Comparison of ENCODE assay signal across 8 cellular contexts in genomic region chr9:88388203-88388885, GRCh38. TPM values are rescaled to one million over a fixed set of nuclear protein-coding genes. Genes with fewer than 3 reads are reported as not detected.
DNase-seq lines count a peak whose midpoint lies in the region; ATAC-seq and TF ChIP-seq lines count a peak whose summit lies in the region.

Gene SPIN1, plus strand, starts transcription at chr9:88388444. Its CDS starts 38,096 bp downstream, at chr9:88426540.

- WGBS in body of pancreas, 2 donors = 0% methylated on average over 35 of the region's 106 CpGs; no CpG with 5 or more reads in 1 of the 2 donors

- H3K4me2 ChIP-seq in skeletal muscle satellite cell (ENCODE audit: low read length) = peak within 1 kb of the TSS; percentile 98

- no peaks in the 10 kb centered on the region for H3K27me3 ChIP-seq in body of pancreas
- H3K27me3 ChIP-seq in iPS-18a (ENCODE audit: control insufficient read depth, insufficient read depth, low read length) = peaks cover 10% of the 10 kb centered on the region
- no peaks in the 10 kb centered on the region for H3K27me3 ChIP-seq in skeletal muscle satellite cell (ENCODE audit: control insufficient read depth, insufficient read depth, low read length)

- no peak for TF ChIP-seq POLR2A in body of pancreas (IDR thresholded peaks at IDR 0.05)

- H3K9me3 ChIP-seq in body of pancreas = no peaks in the 10 kb centered on the region
- H3K9me3 ChIP-seq in iPS-18a (ENCODE audit: control insufficient read depth, low read depth, low read length) = no peaks in the 10 kb centered on the region
- no peaks in the 10 kb centered on the region for H3K9me3 ChIP-seq in skeletal muscle satellite cell (replicated peaks; ENCODE audit: low read length)

- no peaks in the 10 kb centered on the region for H3K36me3 ChIP-seq in body of pancreas (replicated peaks in 1 of 2; ENCODE audit: insufficient read depth in 1 of 2, low read depth in 2 of 2)
- peaks cover 15% of the 10 kb centered on the region for H3K36me3 ChIP-seq in iPS-18a (ENCODE audit: control insufficient read depth, low read depth, low read length)
- H3K36me3 ChIP-seq in skeletal muscle satellite cell (ENCODE audit: insufficient read depth, low read length) = no peaks in the 10 kb centered on the region

- H3K9ac ChIP-seq in iPS-18a (ENCODE audit: low read length) (peak within 1 kb of the TSS; percentile 87), skeletal muscle satellite cell (ENCODE audit: low read depth, low read length) (peak within 1 kb of the TSS; percentile 89)

- peak within 1 kb of the TSS; percentile 87 to 97 (median 94) for H3K27ac ChIP-seq in body of pancreas
- peak within 1 kb of the TSS; percentile 80 for H3K27ac ChIP-seq in iPS-18a (ENCODE audit: low read length)

- peak in 4 of 7 experiments; percentile 75 to 91 (median 84) for TF ChIP-seq CTCF in body of pancreas (IDR thresholded peaks at IDR 0.05)

- ATAC-seq in HG02798 (IDR thresholded peaks at IDR 0.05; ENCODE audit: poor library complexity, unreplicated experiment) (peak; percentile 88), body of pancreas (peak; percentile 89)

- peak; percentile 9 to 36 for DNase-seq in NCI-H187 (lab: John Stamatoyannopoulos, UW)
- no peak for DNase-seq in NCI-H187 treated with DMSO at 0.1 percent for 48 hours (lab: John Stamatoyannopoulos, UW)
- peak; percentile 52 for DNase-seq in NCI-H1417 treated with DMSO at 0.1 percent for 48 hours (lab: John Stamatoyannopoulos, UW)
- DNase-seq in UCSD-AML1 (lab: John Stamatoyannopoulos, UW; ENCODE audit: unreplicated experiment) = peak; percentile 88
- DNase-seq in body of pancreas = peak; percentile 80 to 88 (median 85)

- intact Hi-C loops in body of pancreas (cut with DNase I) = no loop called here

- H3K4me3 ChIP-seq in body of pancreas = peak within 1 kb of the TSS; percentile 65 to 74
- H3K4me3 ChIP-seq in iPS-18a (ENCODE audit: low read length) = peak within 1 kb of the TSS; percentile 89
- peak within 1 kb of the TSS; percentile 89 for H3K4me3 ChIP-seq in skeletal muscle satellite cell (ENCODE audit: low read length)

- H3K4me1 ChIP-seq in body of pancreas (peaks cover 25% of the 10 kb centered on the region), iPS-18a (ENCODE audit: control insufficient read depth, low read depth, low read length) (peaks cover 34% of the 10 kb centered on the region), skeletal muscle satellite cell (ENCODE audit: control insufficient read depth, insufficient read depth, low read length) (peaks cover 24% of the 10 kb centered on the region)

RNA-seq across cellular contexts. Expression of gene SPIN1, which starts in this region (rescaled TPM):
- 10 to 100 TPM; 21.8 to 42.8 TPM for total RNA-seq in body of pancreas
- total RNA-seq in skeletal muscle satellite cell (2012; rRNA removed) = 52.2 and 54.5 TPM in 2 replicates
